ENCODE assay signal across 16 cellular contexts in genomic region chr1:53065391-53065790, GRCh38. TPM values are rescaled to one million over a fixed set of nuclear protein-coding genes. Genes with fewer than 3 reads are reported as not detected.
"Had no signal": no experiment of that assay in that cellular context is flagged by ENCODE, and none has a peak within 500 bp of the region (broad histone marks: within the 10 kb centered on the region; RNA-seq: fewer than 3 reads in every experiment).

No MANE protein-coding gene starts in this region.

- H3K4me3 Mint-ChIP-seq: activated CD4-positive, alpha-beta memory T cell treated with anti-CD3 and anti-CD28 coated beads, Interleukin-2, amount 10 ng/mL, durations not matched to agents 7 days and 5 days; activated naive CD8-positive, alpha-beta T cell treated with anti-CD3 and anti-CD28 coated beads, Interleukin-2, amount 10 ng/mL, durations not matched to agents 7 days and 5 days; dendritic cell treated with granulocyte-macrophage colony-stimulating factor and Interleukin-4, amounts not matched to agents 40 ng/mL and 50 ng/mL, for 4 days; type B pancreatic cell had no signal

- H3K4me3 ChIP-seq: smooth muscle cell had no signal

- H3K27ac ChIP-seq: epithelial cell of prostate had no signal

- ATAC-seq: naive thymus-derived CD4-positive, alpha-beta T cell; right cardiac atrium; stimulated activated naive CD8-positive, alpha-beta T cell treated with anti-CD3 and anti-CD28 coated beads, Interleukin-15, Interleukin-2, amounts not matched to agents 100 U/mL and 50 U/mL, for 24 hours had no signal

- H3K36me3 Mint-ChIP-seq: activated naive CD8-positive, alpha-beta T cell treated with anti-CD3 and anti-CD28 coated beads, Interleukin-2, amount 10 ng/mL, durations not matched to agents 7 days and 5 days; brain; naive thymus-derived CD4-positive, alpha-beta T cell; type B pancreatic cell had no signal

- H3K9me3 Mint-ChIP-seq: activated CD4-positive, alpha-beta memory T cell treated with anti-CD3 and anti-CD28 coated beads, Interleukin-2, amount 10 ng/mL, durations not matched to agents 7 days and 5 days; activated naive CD8-positive, alpha-beta T cell treated with anti-CD3 and anti-CD28 coated beads, Interleukin-2, amount 10 ng/mL, durations not matched to agents 7 days and 5 days; brain; dendritic cell treated with granulocyte-macrophage colony-stimulating factor and Interleukin-4, amounts not matched to agents 40 ng/mL and 50 ng/mL, for 4 days; naive thymus-derived CD4-positive, alpha-beta T cell; type B pancreatic cell had no signal

- H3K4me1 Mint-ChIP-seq: activated naive CD8-positive, alpha-beta T cell treated with anti-CD3 and anti-CD28 coated beads, Interleukin-2, amount 10 ng/mL, durations not matched to agents 7 days and 5 days had no signal

- H3K27ac Mint-ChIP-seq: activated CD4-positive, alpha-beta memory T cell treated with anti-CD3 and anti-CD28 coated beads, Interleukin-2, amount 10 ng/mL, durations not matched to agents 7 days and 5 days; activated naive CD8-positive, alpha-beta T cell treated with anti-CD3 and anti-CD28 coated beads, Interleukin-2, amount 10 ng/mL, durations not matched to agents 7 days and 5 days; dendritic cell treated with granulocyte-macrophage colony-stimulating factor and Interleukin-4, amounts not matched to agents 40 ng/mL and 50 ng/mL, for 4 days; naive thymus-derived CD4-positive, alpha-beta T cell; progenitor cell of endocrine pancreas; type B pancreatic cell had no signal

- DNase-seq: activated CD4-positive, alpha-beta memory T cell treated with anti-CD3 and anti-CD28 coated beads, Interleukin-2, amount 10 ng/mL, durations not matched to agents 7 days and 5 days; activated CD4-positive, alpha-beta T cell treated with anti-CD3 and anti-CD28 coated beads for 4 hours; activated naive CD8-positive, alpha-beta T cell treated with anti-CD3 and anti-CD28 coated beads, Interleukin-2, amount 10 ng/mL, durations not matched to agents 7 days and 5 days; effector memory CD4-positive, alpha-beta T cell; foreskin melanocyte; naive thymus-derived CD4-positive, alpha-beta T cell; stimulated activated CD4-positive, alpha-beta T cell treated with anti-CD3 and anti-CD28 coated beads, Interleukin-4, amount 100 ng/mL, for 4 hours; stimulated activated naive CD8-positive, alpha-beta T cell treated with anti-CD3 and anti-CD28 coated beads, Interleukin-15, Interleukin-2, amounts not matched to agents 100 U/mL and 50 U/mL, for 24 hours; T-helper 2 cell had no signal

RNA-seq across cellular contexts. Expression of gene PODN, which starts 3.4 kb away (rescaled TPM):
- total RNA-seq: activated CD4-positive, alpha-beta memory T cell treated with anti-CD3 and anti-CD28 coated beads, Interleukin-2, amount 10 ng/mL, durations not matched to agents 7 days and 5 days had no signal
- polyA plus RNA-seq: naive thymus-derived CD4-positive, alpha-beta T cell had no signal
